ENCODE assay signal across 8 cellular contexts in genomic region chrX:154734101-154734781, GRCh38. TPM values are rescaled to one million over a fixed set of nuclear protein-coding genes. Genes with fewer than 3 reads are reported as not detected.
DNase-seq lines count a peak whose midpoint lies in the region; ATAC-seq and TF ChIP-seq lines count a peak whose summit lies in the region.

No MANE protein-coding gene starts in this region.

- DNase-seq in EL (peak; percentile 49), NB4 (ENCODE audit: low read depth) (peak; percentile 89), mammary epithelial cell (peak; percentile 77)

- H3K9ac ChIP-seq in mammary epithelial cell (ENCODE audit: insufficient read depth, low read length) (peak overlapping the region; percentile 27), muscle layer of colon (ENCODE audit: low read length) (no peak overlapping the region)

- no peak for TF ChIP-seq POLR2A in NB4 (IDR thresholded peaks at IDR 0.05; ENCODE audit: extremely low read depth, insufficient read length)

- H3K27me3 ChIP-seq in mammary epithelial cell (ENCODE audit: insufficient read depth, low read length) (no peaks in the 10 kb centered on the region), muscle layer of colon (ENCODE audit: control insufficient read depth in 1 of 2, insufficient read depth in 2 of 2, low read length in 2 of 2) (no peaks in the 10 kb centered on the region)

- WGBS in mammary epithelial cell (ENCODE audit: low coverage, missing lambda C conversion rate): 26% methylated on average over 8 of the region's 8 CpGs

- ATAC-seq in HG02938 (IDR thresholded peaks at IDR 0.05; ENCODE audit: unreplicated experiment) (no peak), HG02571 (IDR thresholded peaks at IDR 0.05; ENCODE audit: unreplicated experiment) (no peak), GM19035 (IDR thresholded peaks at IDR 0.05; ENCODE audit: unreplicated experiment) (no peak), GM21381 (IDR thresholded peaks at IDR 0.05; ENCODE audit: unreplicated experiment) (no peak)

- no peaks in the 10 kb centered on the region for H3K79me2 ChIP-seq in mammary epithelial cell (ENCODE audit: insufficient read depth, low read length)

- H3K4me3 ChIP-seq in NB4 (ENCODE audit: low read depth, low read length): peak overlapping the region; percentile 43
- H3K4me3 ChIP-seq in mammary epithelial cell (replicated peaks in 1 of 3; ENCODE audit: insufficient read depth in 1 of 3, low read depth in 2 of 3, low read length in 3 of 3): no peak overlapping the region
- no peak overlapping the region for H3K4me3 ChIP-seq in muscle layer of colon (ENCODE audit: low read depth in 1 of 2, low read length in 2 of 2)

- H3K9me3 ChIP-seq in mammary epithelial cell (replicated peaks; ENCODE audit: insufficient read depth, low read length) (no peaks in the 10 kb centered on the region), muscle layer of colon (ENCODE audit: low read length) (no peaks in the 10 kb centered on the region)

- no TSS peak for BruUV-seq in mammary epithelial cell (replicated peaks; lab: Mats Ljungman, UMichigan)

- CTCF ChIA-PET in mammary epithelial cell (lab: Charles Lee; ENCODE audit: low non-redundant PET): no interaction called here

- H3K36me3 ChIP-seq in mammary epithelial cell (ENCODE audit: insufficient read depth, low read length) (no peaks in the 10 kb centered on the region), muscle layer of colon (ENCODE audit: insufficient read depth, low read length) (no peaks in the 10 kb centered on the region)

- intact Hi-C loops in mammary epithelial cell (cut with micrococcal nuclease): no loop called here

- dilution Hi-C loops in mammary epithelial cell (cut with HindIII; ENCODE audit: low sequenced_read_pairs): no loop called here

- H2AFZ ChIP-seq in mammary epithelial cell (ENCODE audit: low read depth, low read length): peak overlapping the region; percentile 46

- peak overlapping the region; percentile 28 for H3K4me2 ChIP-seq in mammary epithelial cell (ENCODE audit: insufficient read depth, low read depth, low read length)

- H3K4me1 ChIP-seq in mammary epithelial cell (ENCODE audit: insufficient read depth, low read length) (peaks cover 44% of the 10 kb centered on the region), muscle layer of colon (ENCODE audit: insufficient read depth, low read length) (peaks cover 78% of the 10 kb centered on the region)

- H3K27ac ChIP-seq in mammary epithelial cell (ENCODE audit: insufficient read depth, low read depth, low read length) (peak overlapping the region; percentile 42), muscle layer of colon (ENCODE audit: low read depth, low read length) (peak overlapping the region; percentile 45)

- H4K20me1 ChIP-seq in mammary epithelial cell (ENCODE audit: insufficient read depth, low read length): no peaks in the 10 kb centered on the region

- TF ChIP-seq CTCF in NB4 (IDR thresholded peaks at IDR 0.05; ENCODE audit: low read depth, low read length) (no peak), mammary epithelial cell (conservative IDR thresholded peaks at IDR 0.05 in 1 of 2, IDR thresholded peaks at IDR 0.05 in 1 of 2; ENCODE audit: extremely low read depth in 1 of 2, insufficient read depth in 1 of 2, low read depth in 1 of 2, low read length in 2 of 2) (no peak)

- in situ Hi-C loops in mammary epithelial cell (cut with MboI; ENCODE audit: low sequenced_read_pairs in 2 of 2): loop anchor here (25.0 kb wide), 1 partner anchor 147 kb away; the partner anchor contains the start of gene CTAG1A (in 2 of the 2)

RNA-seq across cellular contexts. Expression of gene GAB3, which starts 16.6 kb away (rescaled TPM):
- total RNA-seq in mammary epithelial cell: 1 to 10 TPM in 1 of 2 donors, under 1 TPM in 1; 0.61 to 2.8 TPM
- 0.28 TPM for polyA plus RNA-seq in mammary epithelial cell
- 0.26 TPM for polyA minus RNA-seq in mammary epithelial cell

RNA-seq across cellular contexts. Expression of gene DKC1, which starts 28.4 kb away (rescaled TPM):
- total RNA-seq in mammary epithelial cell: 10 to 100 TPM; 31.3 to 93.0 TPM
- 69.3 TPM for polyA plus RNA-seq in mammary epithelial cell
- 89.0 TPM for polyA minus RNA-seq in mammary epithelial cell
